Comparison of ENCODE assay signal across 12 cellular contexts in the genomic region with DNA sequence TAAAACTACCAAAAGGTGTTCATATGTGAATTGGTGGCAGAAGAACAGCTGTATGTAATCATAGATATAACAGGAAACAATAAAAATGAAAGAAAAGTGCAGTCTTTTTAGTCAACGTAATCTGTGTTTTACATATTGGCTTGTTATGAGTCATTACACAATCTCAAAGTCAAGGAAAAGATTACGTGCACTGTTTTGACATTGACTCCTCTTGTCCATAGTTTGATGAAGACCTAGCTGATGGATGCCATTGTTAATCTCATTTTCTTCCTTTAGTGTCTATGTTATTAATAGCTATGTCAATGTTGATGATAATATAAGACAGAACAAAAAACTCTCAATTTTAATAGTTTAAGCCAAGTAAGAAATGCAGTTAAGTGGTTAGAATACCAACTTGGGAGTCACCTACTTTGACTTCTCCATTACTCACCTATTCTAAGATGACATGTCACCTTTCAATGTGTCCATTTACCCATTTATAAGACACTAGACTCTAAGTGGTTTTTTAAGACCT.
DNase-seq lines count a peak whose midpoint lies in the region; ATAC-seq, FAIRE-seq and TF ChIP-seq lines count a peak whose summit lies in the region.
"Had no signal": no experiment of that assay in that cellular context is flagged by ENCODE, and none has a peak within 500 bp of the region (broad histone marks: within the 10 kb centered on the region; RNA-seq: fewer than 3 reads in every experiment).

No MANE protein-coding gene starts in this region.

- TF ChIP-seq CTCF in choroid plexus epithelial cell (conservative IDR thresholded peaks at IDR 0.05; ENCODE audit: low read depth, low read length), result no peak

- ATAC-seq in GM19351 (IDR thresholded peaks at IDR 0.05; ENCODE audit: unreplicated experiment) (peak; percentile 73), HG03558 (IDR thresholded peaks at IDR 0.05; ENCODE audit: extremely low read depth, unreplicated experiment) (peak; percentile 81)

- H3K4me3 ChIP-seq in choroid plexus epithelial cell (ENCODE audit: low read depth, low read length), result no peak overlapping the region
- H3K4me3 ChIP-seq: skin epidermis had no signal

- no peak for TF ChIP-seq POLR2A in GM12892 (IDR thresholded peaks at IDR 0.05; ENCODE audit: low read depth, low read length)

- DNase-seq in GM12892 (ENCODE audit: insufficient read length), result no peak
- DNase-seq in choroid plexus epithelial cell (ENCODE audit: low read depth), result peak; percentile 12
- DNase-seq in DMS153 treated with DMSO at 0.1 percent for 48 hours (lab: John Stamatoyannopoulos, UW; ENCODE audit: unreplicated experiment), result no peak
- no peak for DNase-seq in HuH-7 (ENCODE audit: low spot score)
- no peak for DNase-seq in NCI-H146 treated with DMSO at 0.1 percent for 48 hours (lab: John Stamatoyannopoulos, UW; ENCODE audit: unreplicated experiment)
- no peak for DNase-seq in NK-92 (lab: John Stamatoyannopoulos, UW; ENCODE audit: unreplicated experiment)
- DNase-seq: anterior cingulate cortex, DMS153, IMR-90 had no signal

- peak; percentile 73 for FAIRE-seq in GM12892 (lab: Jason Lieb, UNC)
